Comparison of ENCODE assay signal across 9 cellular contexts in genomic region chr4:153241970-153242847, GRCh38. TPM values are rescaled to one million over a fixed set of nuclear protein-coding genes. Genes with fewer than 3 reads are reported as not detected.
A peak's percentile ranks its signal among the peaks of the same experiment; 100 is the strongest.
DNase-seq lines count a peak whose midpoint lies in the region; ATAC-seq and TF ChIP-seq lines count a peak whose summit lies in the region.
"Had no signal": no experiment of that assay in that cellular context is flagged by ENCODE, and none has a peak within 500 bp of the region (broad histone marks: within the 10 kb centered on the region; RNA-seq: fewer than 3 reads in every experiment).

No MANE protein-coding gene starts in this region.

- peaks cover 32% of the 10 kb centered on the region for H3K4me1 ChIP-seq in left ventricle myocardium inferior

- ATAC-seq in activated naive CD4-positive, alpha-beta T cell treated with anti-CD3 and anti-CD28 coated beads, Interleukin-2, amount 50 U/mL, for 72 hours, result no peak
- ATAC-seq in GM18502 (IDR thresholded peaks at IDR 0.05; ENCODE audit: poor library complexity, unreplicated experiment) (no peak), HG03039 (IDR thresholded peaks at IDR 0.05; ENCODE audit: unreplicated experiment) (no peak)

- H3K4me3 ChIP-seq in left ventricle myocardium inferior, result no peak overlapping the region

- no peaks in the 10 kb centered on the region for H3K27me3 ChIP-seq in left ventricle myocardium inferior (ENCODE audit: low read depth)

- intact Hi-C loops in left ventricle myocardium inferior (cut with micrococcal nuclease), result no loop called here

- TF ChIP-seq CTCF in left ventricle myocardium inferior (IDR thresholded peaks at IDR 0.05; ENCODE audit: borderline replicate concordance) (no peak), type B pancreatic cell (conservative IDR thresholded peaks at IDR 0.05) (no peak)

- no peaks in the 10 kb centered on the region for H3K4me1 Mint-ChIP-seq in activated naive CD4-positive, alpha-beta T cell treated with anti-CD3 and anti-CD28 coated beads, Interleukin-2, amount 10 ng/mL, durations not matched to agents 7 days and 5 days
- peaks cover 35% of the 10 kb centered on the region for H3K4me1 Mint-ChIP-seq in type B pancreatic cell (ENCODE audit: unreplicated experiment)

- H3K36me3 Mint-ChIP-seq in activated naive CD4-positive, alpha-beta T cell treated with anti-CD3 and anti-CD28 coated beads, Interleukin-2, amount 50 U/mL, for 72 hours, result no peaks in the 10 kb centered on the region
- no peaks in the 10 kb centered on the region for H3K36me3 Mint-ChIP-seq in activated naive CD4-positive, alpha-beta T cell treated with anti-CD3 and anti-CD28 coated beads, Interleukin-2, amount 10 ng/mL, durations not matched to agents 7 days and 5 days
- H3K36me3 Mint-ChIP-seq in type B pancreatic cell, result peaks cover 34% of the 10 kb centered on the region

- CTCF ChIA-PET in activated naive CD4-positive, alpha-beta T cell treated with anti-CD3 and anti-CD28 coated beads, Interleukin-2, amount 10 ng/mL, durations not matched to agents 7 days and 5 days (lab: Charles Lee), result no interaction called here

- peaks cover 14% of the 10 kb centered on the region for H3K27me3 Mint-ChIP-seq in activated naive CD4-positive, alpha-beta T cell treated with anti-CD3 and anti-CD28 coated beads, Interleukin-2, amount 10 ng/mL, durations not matched to agents 7 days and 5 days
- H3K27me3 Mint-ChIP-seq in type B pancreatic cell, result no peaks in the 10 kb centered on the region

- peaks cover 8% of the 10 kb centered on the region for H3K36me3 ChIP-seq in left ventricle myocardium inferior

- peak overlapping the region; percentile 15 to 21 for H3K27ac Mint-ChIP-seq in activated naive CD4-positive, alpha-beta T cell treated with anti-CD3 and anti-CD28 coated beads, Interleukin-2, amount 50 U/mL, for 72 hours
- H3K27ac Mint-ChIP-seq in activated naive CD4-positive, alpha-beta T cell treated with anti-CD3 and anti-CD28 coated beads, Interleukin-2, amount 10 ng/mL, durations not matched to agents 7 days and 5 days, result no peak overlapping the region
- H3K27ac Mint-ChIP-seq in type B pancreatic cell, result no peak overlapping the region

- no peak for DNase-seq in activated naive CD4-positive, alpha-beta T cell treated with anti-CD3 and anti-CD28 coated beads, Interleukin-2, amount 50 U/mL, for 72 hours (ENCODE audit: low spot score in 2 of 2)
- no peak for DNase-seq in activated naive CD4-positive, alpha-beta T cell treated with anti-CD3 and anti-CD28 coated beads, Interleukin-2, amount 10 ng/mL, durations not matched to agents 7 days and 5 days
- DNase-seq in NCI-H526 treated with DMSO at 0.1 percent for 48 hours (lab: John Stamatoyannopoulos, UW) (peak; percentile 54), left ventricle myocardium inferior (no peak), type B pancreatic cell (ENCODE audit: extremely low spot score, unreplicated experiment) (no peak), inferior parietal cortex (ENCODE audit: extremely low spot score) (no peak)
- DNase-seq: activated T-cell treated with anti-CD3 and anti-CD28 coated beads, Interleukin-2, amount 50 U/mL, for 1 hour had no signal

- H3K4me3 Mint-ChIP-seq in activated naive CD4-positive, alpha-beta T cell treated with anti-CD3 and anti-CD28 coated beads, Interleukin-2, amount 10 ng/mL, durations not matched to agents 7 days and 5 days, result no peak overlapping the region
- H3K4me3 Mint-ChIP-seq in type B pancreatic cell, result peak overlapping the region; percentile 4

- peak overlapping the region; percentile 63 for H3K27ac ChIP-seq in left ventricle myocardium inferior (replicated peaks)

- no peaks in the 10 kb centered on the region for H3K9me3 Mint-ChIP-seq in activated naive CD4-positive, alpha-beta T cell treated with anti-CD3 and anti-CD28 coated beads, Interleukin-2, amount 50 U/mL, for 72 hours
- H3K9me3 Mint-ChIP-seq in activated naive CD4-positive, alpha-beta T cell treated with anti-CD3 and anti-CD28 coated beads, Interleukin-2, amount 10 ng/mL, durations not matched to agents 7 days and 5 days, result no peaks in the 10 kb centered on the region
- no peaks in the 10 kb centered on the region for H3K9me3 Mint-ChIP-seq in type B pancreatic cell

- H3K9me3 ChIP-seq in left ventricle myocardium inferior (replicated peaks), result no peaks in the 10 kb centered on the region

RNA-seq across cellular contexts. Expression of gene TRIM2, which starts 38.0 kb away (rescaled TPM):
- 1 to 10 TPM in 1 of 2 donors, under 1 TPM in 1; 0.32 to 4.4 TPM for total RNA-seq in activated naive CD4-positive, alpha-beta T cell treated with anti-CD3 and anti-CD28 coated beads, Interleukin-2, amount 50 U/mL, for 72 hours
- 20.2 TPM for total RNA-seq in left ventricle myocardium inferior
- total RNA-seq in type B pancreatic cell (ENCODE audit: low replicate concordance), result 83.1 and 105 TPM in 2 replicates

Comparison
In these comparisons a context has a peak if more than half of its experiments do, and no peak if none do; other contexts are left out.
1. H3K27ac Mint-ChIP-seq: peak in activated naive CD4-positive, alpha-beta T cell treated with anti-CD3 and anti-CD28 coated beads, Interleukin-2, amount 50 U/mL, for 72 hours (2 of 2); none in activated naive CD4-positive, alpha-beta T cell treated with anti-CD3 and anti-CD28 coated beads, Interleukin-2, amount 10 ng/mL, durations not matched to agents 7 days and 5 days (single experiment) and type B pancreatic cell (single experiment).